11 cellular contexts compared by ENCODE assay signal in the genomic region with DNA sequence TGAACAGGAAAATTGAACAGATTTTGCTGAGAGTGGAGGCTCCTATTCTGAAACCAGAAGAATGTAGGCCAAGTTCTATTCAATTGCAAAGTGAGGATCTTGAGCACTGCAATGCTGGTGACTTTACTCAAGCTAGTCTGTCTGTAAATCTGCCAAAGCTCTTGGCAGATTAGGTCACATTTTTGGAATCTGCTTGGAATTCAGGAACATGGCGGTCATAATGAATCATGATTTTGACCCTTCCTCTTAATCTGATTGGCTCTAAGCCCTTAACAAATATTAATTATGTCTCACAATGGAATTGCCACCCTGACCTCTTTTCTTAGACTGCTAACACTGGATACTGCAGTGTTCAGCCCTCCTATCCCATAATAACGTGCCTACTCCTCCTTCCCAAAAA. TPM values are rescaled to one million over a fixed set of nuclear protein-coding genes. Genes with fewer than 3 reads are reported as not detected.
A peak's percentile ranks its signal among the peaks of the same experiment; 100 is the strongest.
DNase-seq lines count a peak whose midpoint lies in the region; ATAC-seq and TF ChIP-seq lines count a peak whose summit lies in the region.
"Had no signal": no experiment of that assay in that cellular context is flagged by ENCODE, and none has a peak within 500 bp of the region (broad histone marks: within the 10 kb centered on the region; RNA-seq: fewer than 3 reads in every experiment).

No MANE protein-coding gene starts in this region.

- no peaks in the 10 kb centered on the region for H3K9me3 Mint-ChIP-seq in osteocyte (ENCODE audit: unreplicated experiment)
- H3K9me3 Mint-ChIP-seq in activated CD4-positive, alpha-beta T cell treated with anti-CD3 and anti-CD28 coated beads for 36 hours (ENCODE audit: low read depth): no peaks in the 10 kb centered on the region

- H3K27me3 ChIP-seq in RWPE2 (ENCODE audit: insufficient read depth, poor library complexity, severe bottlenecking): no peaks in the 10 kb centered on the region

- CTCF ChIA-PET in activated CD4-positive, alpha-beta T cell treated with anti-CD3 and anti-CD28 coated beads for 36 hours (lab: Charles Lee): no interaction called here

- H3K27ac ChIP-seq in RWPE2 (ENCODE audit: poor library complexity, severe bottlenecking): peak overlapping the region; percentile 44

- no peak overlapping the region for H3K4me3 ChIP-seq in RWPE2 (ENCODE audit: severe bottlenecking)

- DNase-seq in EH (ENCODE audit: low read depth) (peak; percentile 95), RWPE2 (ENCODE audit: low spot score) (no peak), fibroblast of the conjunctiva (ENCODE audit: low read depth) (peak; percentile 72), osteocyte (ENCODE audit: extremely low spot score, unreplicated experiment) (no peak), Ammon's horn (ENCODE audit: low spot score) (no peak)
- DNase-seq in activated effector memory CD4-positive, alpha-beta T cell treated with Interleukin-2 at 50 U/mL for 16 hours: no peak
- DNase-seq in activated CD4-positive, alpha-beta T cell treated with anti-CD3 and anti-CD28 coated beads for 36 hours: no peak
- DNase-seq: Caco-2 had no signal

- H3K4me1 Mint-ChIP-seq in osteocyte (ENCODE audit: unreplicated experiment): peaks cover 17% of the 10 kb centered on the region
- H3K4me1 Mint-ChIP-seq in activated CD4-positive, alpha-beta T cell treated with anti-CD3 and anti-CD28 coated beads for 36 hours: no peaks in the 10 kb centered on the region

- intact Hi-C loops in activated CD4-positive, alpha-beta T cell treated with anti-CD3 and anti-CD28 coated beads for 36 hours (cut with DNase I, micrococcal nuclease): no loop called here

- H3K36me3 ChIP-seq in RWPE2 (ENCODE audit: low read depth): no peaks in the 10 kb centered on the region

- H3K27me3 Mint-ChIP-seq in osteocyte (ENCODE audit: unreplicated experiment): no peaks in the 10 kb centered on the region
- H3K27me3 Mint-ChIP-seq in activated CD4-positive, alpha-beta T cell treated with anti-CD3 and anti-CD28 coated beads for 36 hours: peaks cover 28% of the 10 kb centered on the region

- H3K36me3 Mint-ChIP-seq in osteocyte (ENCODE audit: unreplicated experiment): no peaks in the 10 kb centered on the region
- no peaks in the 10 kb centered on the region for H3K36me3 Mint-ChIP-seq in activated CD4-positive, alpha-beta T cell treated with anti-CD3 and anti-CD28 coated beads for 36 hours (ENCODE audit: low read depth)
- H3K36me3 Mint-ChIP-seq: activated naive CD8-positive, alpha-beta T cell had no signal

- peaks cover 38% of the 10 kb centered on the region for H3K4me1 ChIP-seq in RWPE2 (ENCODE audit: insufficient read depth, poor library complexity, severe bottlenecking)
- H3K4me1 ChIP-seq: Caco-2 had no signal

- peak overlapping the region; percentile 6 for H3K27ac Mint-ChIP-seq in osteocyte (ENCODE audit: unreplicated experiment)
- no peak overlapping the region for H3K27ac Mint-ChIP-seq in activated CD4-positive, alpha-beta T cell treated with anti-CD3 and anti-CD28 coated beads for 36 hours
- H3K27ac Mint-ChIP-seq: activated naive CD8-positive, alpha-beta T cell had no signal

- no peak for TF ChIP-seq CTCF in RWPE2 (IDR thresholded peaks at IDR 0.05; ENCODE audit: poor library complexity, severe bottlenecking)
- TF ChIP-seq CTCF in osteocyte (IDR thresholded peaks at IDR 0.05): no peak

- no peak overlapping the region for H3K4me3 Mint-ChIP-seq in osteocyte (ENCODE audit: unreplicated experiment)
- H3K4me3 Mint-ChIP-seq in activated CD4-positive, alpha-beta T cell treated with anti-CD3 and anti-CD28 coated beads for 36 hours: no peak overlapping the region
- H3K4me3 Mint-ChIP-seq: activated naive CD8-positive, alpha-beta T cell had no signal

- ATAC-seq in RWPE2 (ENCODE audit: low read depth) (peak; percentile 40; the same call in 2 of the 3 replicates), GM18867 (IDR thresholded peaks at IDR 0.05; ENCODE audit: unreplicated experiment) (no peak)
- ATAC-seq in activated CD4-positive, alpha-beta T cell treated with anti-CD3 and anti-CD28 coated beads for 36 hours: no peak
- ATAC-seq: HepG2 had no signal

- POLR2A ChIA-PET in activated CD4-positive, alpha-beta T cell treated with anti-CD3 and anti-CD28 coated beads for 36 hours (lab: Charles Lee): no interaction called here

- no peaks in the 10 kb centered on the region for H3K9me3 ChIP-seq in RWPE2 (ENCODE audit: severe bottlenecking)
- H3K9me3 ChIP-seq: Caco-2 had no signal

RNA-seq across cellular contexts. Expression of gene GNG12, which starts 7.2 kb away (rescaled TPM):
- 99.7 and 100 TPM in 2 replicates for total RNA-seq in osteocyte
- under 1 TPM; 0.07 to 0.11 TPM for total RNA-seq in activated CD4-positive, alpha-beta T cell treated with anti-CD3 and anti-CD28 coated beads for 36 hours

Comparison
In these comparisons a context has a peak if more than half of its experiments do, and no peak if none do; other contexts are left out.
1. DNase-seq: peak in EH (single experiment) and fibroblast of the conjunctiva (single experiment); none in RWPE2 (single experiment), osteocyte (single experiment), activated effector memory CD4-positive, alpha-beta T cell treated with Interleukin-2 at 50 U/mL for 16 hours (single experiment), activated CD4-positive, alpha-beta T cell treated with anti-CD3 and anti-CD28 coated beads for 36 hours (single experiment) and Ammon's horn (single experiment).
2. RNA of gene GNG12, which starts 7.2 kb away (total RNA-seq): 99.7 to 100 TPM in osteocyte; 0.07 to 0.11 TPM in activated CD4-positive, alpha-beta T cell treated with anti-CD3 and anti-CD28 coated beads for 36 hours; every median in the first group is over 10 times any median in the second.